11 cellular contexts compared by ENCODE assay signal in the genomic region with DNA sequence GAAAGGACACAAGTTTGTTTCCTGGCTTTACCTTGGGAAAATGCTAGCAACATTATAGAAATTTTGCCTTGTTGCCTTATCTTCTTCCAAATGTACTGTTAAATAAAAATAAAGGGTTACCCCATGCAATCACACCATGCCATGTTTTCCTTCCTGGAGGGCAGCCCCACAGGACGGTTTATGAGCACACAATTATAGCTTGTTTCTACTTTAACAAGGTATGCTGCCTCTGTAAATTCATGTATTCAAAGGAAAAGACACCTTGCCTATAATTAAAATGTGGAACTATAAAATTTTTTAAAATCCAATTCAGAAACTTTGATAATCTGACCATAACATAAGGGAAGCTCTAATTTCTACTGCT.
DNase-seq lines count a peak whose midpoint lies in the region; ATAC-seq and TF ChIP-seq lines count a peak whose summit lies in the region.
"Had no signal": no experiment of that assay in that cellular context is flagged by ENCODE, and none has a peak within 500 bp of the region (broad histone marks: within the 10 kb centered on the region; RNA-seq: fewer than 3 reads in every experiment).

No MANE protein-coding gene starts in this region.

- no peaks in the 10 kb centered on the region for H4K20me1 ChIP-seq in fibroblast of lung (ENCODE audit: control insufficient read depth, extremely low read depth, insufficient read depth, low read length)

- H3K9me3 ChIP-seq in fibroblast of lung (ENCODE audit: control insufficient read depth, insufficient read depth, low read depth, low read length) (no peaks in the 10 kb centered on the region), stomach smooth muscle (ENCODE audit: control insufficient read depth in 2 of 2, low read length in 2 of 2) (no peaks in the 10 kb centered on the region)
- H3K9me3 ChIP-seq: body of pancreas had no signal

- CTCF ChIA-PET in activated CD8-positive, alpha-beta T cell treated with anti-CD3 and anti-CD28 coated beads for 36 hours (lab: Charles Lee), result interaction anchor here (1.0 to 2.6 kb wide), 8 partner anchors 13 to 275 kb away, joined by 3 to 14 read pairs (median 4); partner anchors contain the start of gene CAPN2

- no peaks in the 10 kb centered on the region for H3K79me2 ChIP-seq in fibroblast of lung (ENCODE audit: control insufficient read depth, insufficient read depth, low read length)

- POLR2A ChIA-PET in activated CD8-positive, alpha-beta T cell treated with anti-CD3 and anti-CD28 coated beads for 36 hours (lab: Charles Lee), result interaction anchor here (0.5 to 1.6 kb wide), 3 partner anchors 12 to 71 kb away, joined by 3 to 6 read pairs (median 4); partner anchors contain the start of gene TP53BP2

- no peak overlapping the region for H3K4me3 ChIP-seq in fibroblast of lung (replicated peaks in 1 of 4; ENCODE audit: control extremely low read depth in 1 of 4, insufficient read depth in 1 of 4, low read depth in 3 of 4, low read length in 4 of 4)
- H3K4me3 ChIP-seq in stomach smooth muscle (ENCODE audit: low read length in 2 of 2), result no peak overlapping the region
- H3K4me3 ChIP-seq: body of pancreas had no signal

- peaks cover 12 to 27% of the 10 kb centered on the region in 2 donors for H3K36me3 Mint-ChIP-seq in activated T-cell treated with anti-CD3 and anti-CD28 coated beads, Interleukin-2, amount 50 U/mL, for 72 hours (ENCODE audit: insufficient read depth in 2 of 2)
- peaks cover 49% of the 10 kb centered on the region for H3K36me3 Mint-ChIP-seq in activated CD8-positive, alpha-beta T cell treated with anti-CD3 and anti-CD28 coated beads for 36 hours (ENCODE audit: low read depth)
- peaks cover 42 to 52% of the 10 kb centered on the region in 2 donors for H3K36me3 Mint-ChIP-seq in stimulated activated naive B cell treated with anti-CD40 and anti-IgM and Interleukin-4, amounts not matched to agents 10 μg/mL and 1 μg/mL and 100 μg/mL, for 72 hours

- TF ChIP-seq CTCF in activated CD8-positive, alpha-beta T cell treated with anti-CD3 and anti-CD28 coated beads for 36 hours (IDR thresholded peaks at IDR 0.05), result no peak
- no peak for TF ChIP-seq CTCF in fibroblast of lung (conservative IDR thresholded peaks at IDR 0.05 in 1 of 2, IDR thresholded peaks at IDR 0.05 in 1 of 2; ENCODE audit: low read depth in 1 of 2, low read length in 2 of 2)

- no peak overlapping the region for H3K4me2 ChIP-seq in fibroblast of lung (ENCODE audit: extremely low read depth, insufficient read depth, low read length)

- peaks cover 41% of the 10 kb centered on the region for H3K4me1 Mint-ChIP-seq in activated T-cell treated with anti-CD3 and anti-CD28 coated beads, Interleukin-2, amount 50 U/mL, for 72 hours (ENCODE audit: low read depth)
- H3K4me1 Mint-ChIP-seq in activated CD8-positive, alpha-beta T cell treated with anti-CD3 and anti-CD28 coated beads for 36 hours (ENCODE audit: low read depth), result peaks cover 41% of the 10 kb centered on the region
- H3K4me1 Mint-ChIP-seq in stimulated activated naive B cell treated with anti-CD40 and anti-IgM and Interleukin-4, amounts not matched to agents 10 μg/mL and 1 μg/mL and 100 μg/mL, for 72 hours, result peaks cover 20 to 29% of the 10 kb centered on the region in 2 donors

- H3K9ac ChIP-seq in fibroblast of lung (ENCODE audit: insufficient read depth, low read length) (no peak overlapping the region), stomach smooth muscle (ENCODE audit: low read length in 2 of 2) (no peak overlapping the region)

- no peaks in the 10 kb centered on the region for H3K9me3 Mint-ChIP-seq in activated T-cell treated with anti-CD3 and anti-CD28 coated beads, Interleukin-2, amount 50 U/mL, for 72 hours
- H3K9me3 Mint-ChIP-seq in activated CD8-positive, alpha-beta T cell treated with anti-CD3 and anti-CD28 coated beads for 36 hours, result no peaks in the 10 kb centered on the region
- H3K9me3 Mint-ChIP-seq in stimulated activated naive B cell treated with anti-CD40 and anti-IgM and Interleukin-4, amounts not matched to agents 10 μg/mL and 1 μg/mL and 100 μg/mL, for 72 hours, result no peaks in the 10 kb centered on the region

- H3K27ac ChIP-seq in fibroblast of lung (ENCODE audit: insufficient read depth, low read length), result peak overlapping the region; percentile 10
- peak overlapping the region; percentile 3 for H3K27ac ChIP-seq in stomach smooth muscle (ENCODE audit: low read length)

- peak overlapping the region; percentile 35 for H3K27ac Mint-ChIP-seq in activated T-cell treated with anti-CD3 and anti-CD28 coated beads, Interleukin-2, amount 50 U/mL, for 72 hours
- H3K27ac Mint-ChIP-seq in activated CD8-positive, alpha-beta T cell treated with anti-CD3 and anti-CD28 coated beads for 36 hours, result peak overlapping the region; percentile 86
- H3K27ac Mint-ChIP-seq in stimulated activated naive B cell treated with anti-CD40 and anti-IgM and Interleukin-4, amounts not matched to agents 10 μg/mL and 1 μg/mL and 100 μg/mL, for 72 hours, result no peak overlapping the region

- H3K27me3 ChIP-seq in fibroblast of lung (ENCODE audit: control insufficient read depth, insufficient read depth, low read length), result no peaks in the 10 kb centered on the region
- no peaks in the 10 kb centered on the region for H3K27me3 ChIP-seq in stomach smooth muscle (ENCODE audit: control insufficient read depth in 1 of 2, insufficient read depth in 2 of 2, low read length in 2 of 2)
- H3K27me3 ChIP-seq: body of pancreas had no signal

- ATAC-seq in activated T-cell treated with anti-CD3 and anti-CD28 coated beads, Interleukin-2, amount 50 U/mL, for 72 hours (replicated peaks in 1 of 2), result no peak
- no peak for ATAC-seq in activated CD8-positive, alpha-beta T cell treated with anti-CD3 and anti-CD28 coated beads for 36 hours
- ATAC-seq in stimulated activated naive B cell treated with anti-CD40 and anti-IgM and Interleukin-4, amounts not matched to agents 10 μg/mL and 1 μg/mL and 100 μg/mL, for 72 hours (replicated peaks), result no peak
- ATAC-seq in HG03460 (IDR thresholded peaks at IDR 0.05; ENCODE audit: unreplicated experiment), result no peak

- H3K36me3 ChIP-seq in fibroblast of lung (ENCODE audit: control insufficient read depth, insufficient read depth, low read length) (peaks cover 19% of the 10 kb centered on the region), stomach smooth muscle (ENCODE audit: control insufficient read depth in 2 of 2, insufficient read depth in 2 of 2, low read length in 2 of 2) (peaks cover 51 to 56% of the 10 kb centered on the region in 2 donors)

- H3K27me3 Mint-ChIP-seq in activated T-cell treated with anti-CD3 and anti-CD28 coated beads, Interleukin-2, amount 50 U/mL, for 72 hours (ENCODE audit: low read depth), result no peaks in the 10 kb centered on the region
- no peaks in the 10 kb centered on the region for H3K27me3 Mint-ChIP-seq in activated CD8-positive, alpha-beta T cell treated with anti-CD3 and anti-CD28 coated beads for 36 hours
- H3K27me3 Mint-ChIP-seq in stimulated activated naive B cell treated with anti-CD40 and anti-IgM and Interleukin-4, amounts not matched to agents 10 μg/mL and 1 μg/mL and 100 μg/mL, for 72 hours, result no peaks in the 10 kb centered on the region

- H3K4me1 ChIP-seq in fibroblast of lung (ENCODE audit: control insufficient read depth, extremely low read depth, insufficient read depth, low read length), result peaks cover 36% of the 10 kb centered on the region
- H3K4me1 ChIP-seq in stomach smooth muscle (ENCODE audit: control insufficient read depth, insufficient read depth, low read length), result peaks cover 13% of the 10 kb centered on the region

- H2AFZ ChIP-seq in fibroblast of lung (ENCODE audit: low read length), result no peak overlapping the region

- intact Hi-C loops in activated CD8-positive, alpha-beta T cell treated with anti-CD3 and anti-CD28 coated beads for 36 hours (cut with micrococcal nuclease), result no loop called here

- peak overlapping the region; percentile 14 to 64 for H3K4me3 Mint-ChIP-seq in activated T-cell treated with anti-CD3 and anti-CD28 coated beads, Interleukin-2, amount 50 U/mL, for 72 hours
- H3K4me3 Mint-ChIP-seq in activated CD8-positive, alpha-beta T cell treated with anti-CD3 and anti-CD28 coated beads for 36 hours, result no peak overlapping the region
- no peak overlapping the region for H3K4me3 Mint-ChIP-seq in stimulated activated naive B cell treated with anti-CD40 and anti-IgM and Interleukin-4, amounts not matched to agents 10 μg/mL and 1 μg/mL and 100 μg/mL, for 72 hours

- no peak for DNase-seq in activated T-cell treated with anti-CD3 and anti-CD28 coated beads, Interleukin-2, amount 50 U/mL, for 72 hours
- DNase-seq in activated T-cell treated with anti-CD3 and anti-CD28 coated beads for 4 hours, result no peak
- DNase-seq in activated CD8-positive, alpha-beta T cell treated with anti-CD3 and anti-CD28 coated beads for 36 hours, result no peak
- DNase-seq in fibroblast of lung (ENCODE audit: low read depth in 2 of 2), result no peak
- no peak for DNase-seq in stimulated activated naive B cell treated with anti-CD40 and anti-IgM and Interleukin-4, amounts not matched to agents 10 μg/mL and 1 μg/mL and 100 μg/mL, for 72 hours
- DNase-seq in 8988T, result no peak
- DNase-seq: GDM1, NCI-H524 had no signal

Comparison
In these comparisons a context has a peak if more than half of its experiments do, and no peak if none do; other contexts are left out.
1. H3K4me3 Mint-ChIP-seq: peak in activated T-cell treated with anti-CD3 and anti-CD28 coated beads, Interleukin-2, amount 50 U/mL, for 72 hours (2 of 2); none in activated CD8-positive, alpha-beta T cell treated with anti-CD3 and anti-CD28 coated beads for 36 hours (single experiment) and stimulated activated naive B cell treated with anti-CD40 and anti-IgM and Interleukin-4, amounts not matched to agents 10 μg/mL and 1 μg/mL and 100 μg/mL, for 72 hours (0 of 2).